ENCODE assay signal across 1 cellular context in the genomic region with DNA sequence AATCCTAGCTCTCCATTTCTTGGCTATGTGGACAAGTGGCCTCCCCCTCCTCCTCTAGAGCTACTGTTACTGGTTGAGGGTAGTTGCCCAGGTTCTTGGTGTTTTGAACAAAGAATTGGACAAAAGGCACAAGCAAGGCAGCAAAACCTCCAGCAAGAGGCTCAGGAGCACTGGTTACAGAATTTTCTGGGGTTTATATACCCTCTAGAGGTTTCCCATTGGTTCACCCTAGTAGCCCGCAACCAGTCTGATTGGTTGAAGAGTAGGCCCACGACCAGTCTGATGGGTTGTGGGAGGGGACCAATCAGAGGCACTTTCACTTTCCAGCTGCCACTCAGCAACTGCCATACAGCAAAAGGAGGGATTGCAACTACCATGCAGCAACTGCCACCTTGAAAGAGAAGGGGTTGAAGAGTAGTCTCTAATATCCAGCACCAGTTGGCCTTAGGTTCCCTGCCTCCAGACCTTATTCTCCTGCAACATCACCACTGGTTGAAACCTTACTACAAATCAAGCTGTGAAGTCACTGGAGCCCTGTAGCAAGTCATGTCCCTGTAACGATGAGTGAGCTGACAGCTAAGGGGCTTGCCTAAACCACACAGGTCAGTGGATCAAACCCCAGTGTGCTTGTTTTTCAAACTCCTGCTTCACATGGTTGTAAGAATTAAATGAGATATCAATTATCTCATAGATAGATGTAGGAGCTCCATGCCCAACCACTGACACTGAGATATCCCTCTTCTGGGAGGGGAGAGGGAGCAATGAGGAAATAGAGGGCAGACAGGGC.
TF ChIP-seq lines count a peak whose summit lies in the region.

No MANE protein-coding gene starts in this region.

TF ChIP-seq in HepG2, 621 proteins besides CTCF, POLR2A, EP300 and RAD21 (continued from another document and continues in another):
- TF ChIP-seq, protein P1, sequence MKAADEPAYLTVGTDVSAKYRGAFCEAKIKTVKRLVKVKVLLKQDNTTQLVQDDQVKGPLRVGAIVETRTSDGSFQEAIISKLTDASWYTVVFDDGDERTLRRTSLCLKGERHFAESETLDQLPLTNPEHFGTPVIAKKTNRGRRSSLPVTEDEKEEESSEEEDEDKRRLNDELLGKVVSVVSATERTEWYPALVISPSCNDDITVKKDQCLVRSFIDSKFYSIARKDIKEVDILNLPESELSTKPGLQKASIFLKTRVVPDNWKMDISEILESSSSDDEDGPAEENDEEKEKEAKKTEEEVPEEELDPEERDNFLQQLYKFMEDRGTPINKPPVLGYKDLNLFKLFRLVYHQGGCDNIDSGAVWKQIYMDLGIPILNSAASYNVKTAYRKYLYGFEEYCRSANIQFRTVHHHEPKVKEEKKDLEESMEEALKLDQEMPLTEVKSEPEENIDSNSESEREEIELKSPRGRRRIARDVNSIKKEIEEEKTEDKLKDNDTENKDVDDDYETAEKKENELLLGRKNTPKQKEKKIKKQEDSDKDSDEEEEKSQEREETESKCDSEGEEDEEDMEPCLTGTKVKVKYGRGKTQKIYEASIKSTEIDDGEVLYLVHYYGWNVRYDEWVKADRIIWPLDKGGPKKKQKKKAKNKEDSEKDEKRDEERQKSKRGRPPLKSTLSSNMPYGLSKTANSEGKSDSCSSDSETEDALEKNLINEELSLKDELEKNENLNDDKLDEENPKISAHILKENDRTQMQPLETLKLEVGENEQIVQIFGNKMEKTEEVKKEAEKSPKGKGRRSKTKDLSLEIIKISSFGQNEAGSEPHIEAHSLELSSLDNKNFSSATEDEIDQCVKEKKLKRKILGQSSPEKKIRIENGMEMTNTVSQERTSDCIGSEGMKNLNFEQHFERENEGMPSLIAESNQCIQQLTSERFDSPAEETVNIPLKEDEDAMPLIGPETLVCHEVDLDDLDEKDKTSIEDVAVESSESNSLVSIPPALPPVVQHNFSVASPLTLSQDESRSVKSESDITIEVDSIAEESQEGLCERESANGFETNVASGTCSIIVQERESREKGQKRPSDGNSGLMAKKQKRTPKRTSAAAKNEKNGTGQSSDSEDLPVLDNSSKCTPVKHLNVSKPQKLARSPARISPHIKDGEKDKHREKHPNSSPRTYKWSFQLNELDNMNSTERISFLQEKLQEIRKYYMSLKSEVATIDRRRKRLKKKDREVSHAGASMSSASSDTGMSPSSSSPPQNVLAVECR (CRISPR knock-in tag; IDR thresholded peaks at IDR 0.05; ENCODE audit: borderline replicate concordance) = 0 out of 2 replicates have a peak, but pooled peaks have one; percentile 31
- TF ChIP-seq ZNF7 (CRISPR knock-in tag; IDR thresholded peaks at IDR 0.05) (no peak), ZNF747 (CRISPR knock-in tag; IDR thresholded peaks at IDR 0.05; ENCODE audit: borderline replicate concordance) (no peak), ZNF333 (CRISPR knock-in tag; IDR thresholded peaks at IDR 0.05; ENCODE audit: borderline replicate concordance) (no peak), ZKSCAN5 (CRISPR knock-in tag; IDR thresholded peaks at IDR 0.05) (no peak), ZSCAN25 (CRISPR knock-in tag; IDR thresholded peaks at IDR 0.05) (no peak), ZFX (CRISPR knock-in tag; IDR thresholded peaks at IDR 0.05; ENCODE audit: low read depth) (0 out of 2 replicates have a peak, but pooled peaks have one; percentile 7), ZNF773 (CRISPR knock-in tag; IDR thresholded peaks at IDR 0.05; ENCODE audit: borderline replicate concordance) (0 out of 2 replicates have a peak, but pooled peaks have one; percentile 40), MAZ (IDR thresholded peaks at IDR 0.05; ENCODE audit: borderline replicate concordance, low read depth, low read length) (no peak), MAZ (CRISPR knock-in tag; IDR thresholded peaks at IDR 0.05; ENCODE audit: low read depth) (no peak), ZNF44 (CRISPR knock-in tag; IDR thresholded peaks at IDR 0.05) (no peak), NFKB2 (CRISPR knock-in tag; IDR thresholded peaks at IDR 0.05; ENCODE audit: borderline replicate concordance) (no peak), ZNF660 (CRISPR knock-in tag; IDR thresholded peaks at IDR 0.05; ENCODE audit: borderline replicate concordance, low read depth) (no peak), ZNF205 (CRISPR knock-in tag; IDR thresholded peaks at IDR 0.05) (no peak), PHF21A (CRISPR knock-in tag; IDR thresholded peaks at IDR 0.05) (no peak; the same call in 1 of the 2 replicates), ZNF879 (CRISPR knock-in tag; IDR thresholded peaks at IDR 0.05) (no peak), SMARCE1 (IDR thresholded peaks at IDR 0.05; ENCODE audit: borderline replicate concordance) (no peak), ZNF460 (CRISPR knock-in tag; IDR thresholded peaks at IDR 0.05; ENCODE audit: borderline replicate concordance) (no peak), RARG (CRISPR knock-in tag; IDR thresholded peaks at IDR 0.05; ENCODE audit: low read depth) (no peak), MTA3 (CRISPR knock-in tag; IDR thresholded peaks at IDR 0.05) (no peak), ZNF75D (CRISPR knock-in tag; IDR thresholded peaks at IDR 0.05; ENCODE audit: borderline replicate concordance) (no peak), SMAD1 (CRISPR knock-in tag; IDR thresholded peaks at IDR 0.05; ENCODE audit: borderline replicate concordance, low read depth) (no peak), DNMT3B (CRISPR knock-in tag; conservative IDR thresholded peaks at IDR 0.05) (no peak), ZNF510 (CRISPR knock-in tag; IDR thresholded peaks at IDR 0.05; ENCODE audit: low read depth) (no peak), SOX6 (IDR thresholded peaks at IDR 0.05) (no peak), SOX6 (CRISPR knock-in tag; IDR thresholded peaks at IDR 0.05) (0 out of 2 replicates have a peak, but pooled peaks have one; percentile 6), ZBTB38 (CRISPR knock-in tag; IDR thresholded peaks at IDR 0.05) (peak; percentile 66), MTF1 (CRISPR knock-in tag; IDR thresholded peaks at IDR 0.05) (no peak), ZNF383 (CRISPR knock-in tag; IDR thresholded peaks at IDR 0.05; ENCODE audit: borderline replicate concordance) (no peak), KDM5A (IDR thresholded peaks at IDR 0.05; ENCODE audit: borderline replicate concordance, low read length) (no peak), ZFP37 (CRISPR knock-in tag; IDR thresholded peaks at IDR 0.05; ENCODE audit: borderline replicate concordance) (no peak), SOX5 (CRISPR knock-in tag; IDR thresholded peaks at IDR 0.05; ENCODE audit: borderline replicate concordance) (no peak), ZNF781 (CRISPR knock-in tag; IDR thresholded peaks at IDR 0.05; ENCODE audit: borderline replicate concordance, not compliant biosample characterization) (peak; percentile 66), ATF1 (CRISPR knock-in tag; IDR thresholded peaks at IDR 0.05) (no peak), ZNF335 (CRISPR knock-in tag; IDR thresholded peaks at IDR 0.05) (0 out of 2 replicates have a peak, but pooled peaks have one; percentile 47), ZSCAN20 (CRISPR knock-in tag; IDR thresholded peaks at IDR 0.05; ENCODE audit: borderline replicate concordance) (no peak), KLF15 (CRISPR knock-in tag; IDR thresholded peaks at IDR 0.05; ENCODE audit: borderline replicate concordance) (no peak), ZNF614 (CRISPR knock-in tag; IDR thresholded peaks at IDR 0.05; ENCODE audit: borderline replicate concordance) (peak; percentile 67), NFATC3 (CRISPR knock-in tag; IDR thresholded peaks at IDR 0.05) (no peak), IKZF4 (CRISPR knock-in tag; IDR thresholded peaks at IDR 0.05; ENCODE audit: borderline replicate concordance, low read depth, not compliant biosample characterization) (no peak), JUND (CRISPR knock-in tag; IDR thresholded peaks at IDR 0.05) (no peak), ASH2L (IDR thresholded peaks at IDR 0.05; ENCODE audit: insufficient read length, low read depth, low read length) (no peak), ZNF572 (CRISPR knock-in tag; IDR thresholded peaks at IDR 0.05) (no peak)
- TF ChIP-seq, protein P2, sequence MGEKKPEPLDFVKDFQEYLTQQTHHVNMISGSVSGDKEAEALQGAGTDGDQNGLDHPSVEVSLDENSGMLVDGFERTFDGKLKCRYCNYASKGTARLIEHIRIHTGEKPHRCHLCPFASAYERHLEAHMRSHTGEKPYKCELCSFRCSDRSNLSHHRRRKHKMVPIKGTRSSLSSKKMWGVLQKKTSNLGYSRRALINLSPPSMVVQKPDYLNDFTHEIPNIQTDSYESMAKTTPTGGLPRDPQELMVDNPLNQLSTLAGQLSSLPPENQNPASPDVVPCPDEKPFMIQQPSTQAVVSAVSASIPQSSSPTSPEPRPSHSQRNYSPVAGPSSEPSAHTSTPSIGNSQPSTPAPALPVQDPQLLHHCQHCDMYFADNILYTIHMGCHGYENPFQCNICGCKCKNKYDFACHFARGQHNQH (CRISPR knock-in tag; IDR thresholded peaks at IDR 0.05) = no peak
- TF ChIP-seq, protein P3, sequence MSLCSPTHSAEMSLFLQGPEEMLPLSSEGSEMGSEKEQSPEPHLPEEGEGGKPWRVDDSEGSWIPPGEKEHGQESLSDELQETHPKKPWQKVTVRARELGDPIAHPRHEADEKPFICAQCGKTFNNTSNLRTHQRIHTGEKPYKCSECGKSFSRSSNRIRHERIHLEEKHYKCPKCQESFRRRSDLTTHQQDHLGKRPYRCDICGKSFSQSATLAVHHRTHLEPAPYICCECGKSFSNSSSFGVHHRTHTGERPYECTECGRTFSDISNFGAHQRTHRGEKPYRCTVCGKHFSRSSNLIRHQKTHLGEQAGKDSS (CRISPR knock-in tag; IDR thresholded peaks at IDR 0.05; ENCODE audit: borderline replicate concordance, low read depth) = peak; percentile 91; the same call in 1 of the 2 replicates
- TF ChIP-seq, protein P4, sequence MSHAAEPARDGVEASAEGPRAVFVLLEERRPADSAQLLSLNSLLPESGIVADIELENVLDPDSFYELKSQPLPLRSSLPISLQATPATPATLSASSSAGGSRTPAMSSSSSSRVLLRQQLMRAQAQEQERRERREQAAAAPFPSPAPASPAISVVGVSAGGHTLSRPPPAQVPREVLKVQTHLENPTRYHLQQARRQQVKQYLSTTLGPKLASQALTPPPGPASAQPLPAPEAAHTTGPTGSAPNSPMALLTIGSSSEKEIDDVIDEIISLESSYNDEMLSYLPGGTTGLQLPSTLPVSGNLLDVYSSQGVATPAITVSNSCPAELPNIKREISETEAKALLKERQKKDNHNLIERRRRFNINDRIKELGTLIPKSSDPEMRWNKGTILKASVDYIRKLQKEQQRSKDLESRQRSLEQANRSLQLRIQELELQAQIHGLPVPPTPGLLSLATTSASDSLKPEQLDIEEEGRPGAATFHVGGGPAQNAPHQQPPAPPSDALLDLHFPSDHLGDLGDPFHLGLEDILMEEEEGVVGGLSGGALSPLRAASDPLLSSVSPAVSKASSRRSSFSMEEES (CRISPR knock-in tag; IDR thresholded peaks at IDR 0.05) = 0 out of 2 replicates have a peak, but pooled peaks have one; percentile 25
- TF ChIP-seq, protein P5, sequence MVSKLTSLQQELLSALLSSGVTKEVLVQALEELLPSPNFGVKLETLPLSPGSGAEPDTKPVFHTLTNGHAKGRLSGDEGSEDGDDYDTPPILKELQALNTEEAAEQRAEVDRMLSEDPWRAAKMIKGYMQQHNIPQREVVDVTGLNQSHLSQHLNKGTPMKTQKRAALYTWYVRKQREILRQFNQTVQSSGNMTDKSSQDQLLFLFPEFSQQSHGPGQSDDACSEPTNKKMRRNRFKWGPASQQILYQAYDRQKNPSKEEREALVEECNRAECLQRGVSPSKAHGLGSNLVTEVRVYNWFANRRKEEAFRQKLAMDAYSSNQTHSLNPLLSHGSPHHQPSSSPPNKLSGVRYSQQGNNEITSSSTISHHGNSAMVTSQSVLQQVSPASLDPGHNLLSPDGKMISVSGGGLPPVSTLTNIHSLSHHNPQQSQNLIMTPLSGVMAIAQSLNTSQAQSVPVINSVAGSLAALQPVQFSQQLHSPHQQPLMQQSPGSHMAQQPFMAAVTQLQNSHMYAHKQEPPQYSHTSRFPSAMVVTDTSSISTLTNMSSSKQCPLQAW (CRISPR knock-in tag; IDR thresholded peaks at IDR 0.05) = no peak
- TF ChIP-seq, protein P6, sequence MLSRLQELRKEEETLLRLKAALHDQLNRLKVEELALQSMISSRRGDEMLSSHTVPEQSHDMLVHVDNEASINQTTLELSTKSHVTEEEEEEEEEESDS (CRISPR knock-in tag; IDR thresholded peaks at IDR 0.05; ENCODE audit: borderline replicate concordance) = no peak
- TF ChIP-seq, protein P7, sequence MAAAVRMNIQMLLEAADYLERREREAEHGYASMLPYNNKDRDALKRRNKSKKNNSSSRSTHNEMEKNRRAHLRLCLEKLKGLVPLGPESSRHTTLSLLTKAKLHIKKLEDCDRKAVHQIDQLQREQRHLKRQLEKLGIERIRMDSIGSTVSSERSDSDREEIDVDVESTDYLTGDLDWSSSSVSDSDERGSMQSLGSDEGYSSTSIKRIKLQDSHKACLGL (CRISPR knock-in tag; IDR thresholded peaks at IDR 0.05) = no peak
- TF ChIP-seq, protein P8, sequence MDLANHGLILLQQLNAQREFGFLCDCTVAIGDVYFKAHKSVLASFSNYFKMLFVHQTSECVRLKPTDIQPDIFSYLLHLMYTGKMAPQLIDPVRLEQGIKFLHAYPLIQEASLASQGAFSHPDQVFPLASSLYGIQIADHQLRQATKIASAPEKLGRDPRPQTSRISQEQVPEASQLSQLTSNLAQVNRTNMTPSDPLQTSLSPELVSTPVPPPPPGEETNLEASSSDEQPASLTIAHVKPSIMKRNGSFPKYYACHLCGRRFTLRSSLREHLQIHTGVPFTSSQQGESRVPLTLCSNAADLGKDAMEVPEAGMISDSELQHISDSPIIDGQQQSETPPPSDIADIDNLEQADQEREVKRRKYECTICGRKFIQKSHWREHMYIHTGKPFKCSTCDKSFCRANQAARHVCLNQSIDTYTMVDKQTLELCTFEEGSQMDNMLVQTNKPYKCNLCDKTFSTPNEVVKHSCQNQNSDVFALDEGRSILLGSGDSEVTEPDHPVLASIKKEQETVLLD (CRISPR knock-in tag; IDR thresholded peaks at IDR 0.05; ENCODE audit: low read depth) = no peak
